12 cellular contexts compared by ENCODE assay signal in the genomic region with DNA sequence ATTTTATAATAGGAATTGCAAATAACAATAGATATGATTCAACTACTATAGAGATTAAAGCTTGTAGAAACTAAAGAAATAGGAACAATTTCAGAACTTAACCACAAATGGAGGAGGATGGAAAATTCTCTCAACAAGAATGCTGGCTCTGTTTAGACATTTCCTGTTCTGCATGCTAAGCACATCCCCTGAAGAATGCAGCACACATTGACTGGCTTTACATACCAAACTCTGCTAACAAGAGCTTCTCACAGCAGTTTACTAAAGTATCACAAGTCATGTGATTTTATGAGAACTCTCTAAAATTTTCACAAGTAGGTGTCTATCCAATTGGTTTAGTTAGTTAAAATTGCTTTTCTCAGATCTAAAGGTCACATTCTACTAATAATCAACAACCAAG.
A peak's percentile ranks its signal among the peaks of the same experiment; 100 is the strongest.
DNase-seq lines count a peak whose midpoint lies in the region; ATAC-seq and TF ChIP-seq lines count a peak whose summit lies in the region.
"Had no signal": no experiment of that assay in that cellular context is flagged by ENCODE, and none has a peak within 500 bp of the region (broad histone marks: within the 10 kb centered on the region; RNA-seq: fewer than 3 reads in every experiment).

No MANE protein-coding gene starts in this region.

- DNase-seq in GM04504 (ENCODE audit: low read depth) (peak; percentile 52), OCI-LY7 (ENCODE audit: low spot score) (peak; percentile 28), fibroblast of peridontal ligament (ENCODE audit: extremely low read depth) (peak; percentile 96), skeletal muscle cell (ENCODE audit: low read depth) (peak; percentile 45), ureter (ENCODE audit: low spot score) (no peak), PC-9 (no peak), BE2C (no peak)
- DNase-seq: effector memory CD4-positive, alpha-beta T cell; naive B cell; NCI-H1930 had no signal

- intact Hi-C loops in OCI-LY7 (cut with micrococcal nuclease; ENCODE audit: unreplicated experiment) (no loop called here), PC-9 (cut with micrococcal nuclease; ENCODE audit: unreplicated experiment) (no loop called here)

- H3K27ac ChIP-seq in OCI-LY7 (ENCODE audit: low read depth, low read length, poor library complexity, severe bottlenecking) (no peak overlapping the region), PC-9 (no peak overlapping the region)
- H3K27ac ChIP-seq: VCaP had no signal

- peaks cover 1% of the 10 kb centered on the region; the same call in 1 of the 2 replicates for H3K79me2 ChIP-seq in OCI-LY7 (ENCODE audit: insufficient read depth, low read depth, low read length)
- no peaks in the 10 kb centered on the region for H3K79me2 ChIP-seq in PC-9 (ENCODE audit: low read depth)

- H3K4me3 ChIP-seq in OCI-LY7 (ENCODE audit: low read depth, low read length, poor library complexity, severe bottlenecking) (no peak overlapping the region), skeletal muscle cell (ENCODE audit: low read depth, low read length) (no peak overlapping the region), PC-9 (no peak overlapping the region), BE2C (ENCODE audit: low read depth, low read length) (no peak overlapping the region)

- POLR2A ChIA-PET in OCI-LY7 (lab: Charles Lee): interaction anchor here (0.5 to 1.8 kb wide), 3 partner anchors 9 to 88 kb away, joined by 3 to 5 read pairs (median 3); no protein-coding TSS in a partner anchor
- POLR2A ChIA-PET in PC-9 (lab: Charles Lee; ENCODE audit: unreplicated experiment): no interaction called here

- H3K27me3 ChIP-seq in PC-9 (ENCODE audit: insufficient read depth, low read depth) (no peaks in the 10 kb centered on the region), BE2C (no peaks in the 10 kb centered on the region)

- no peaks in the 10 kb centered on the region for H4K20me1 ChIP-seq in OCI-LY7 (ENCODE audit: insufficient read depth, low read length)
- no peaks in the 10 kb centered on the region for H4K20me1 ChIP-seq in PC-9 (ENCODE audit: insufficient read depth)

- no peak for TF ChIP-seq CTCF in OCI-LY7 (conservative IDR thresholded peaks at IDR 0.05; ENCODE audit: low read length)
- TF ChIP-seq CTCF in PC-9 (conservative IDR thresholded peaks at IDR 0.05): no peak
- no peak for TF ChIP-seq CTCF in BE2C (IDR thresholded peaks at IDR 0.05; ENCODE audit: low read depth, low read length)

- CTCF ChIA-PET in OCI-LY7 (lab: Charles Lee; ENCODE audit: unreplicated experiment): no interaction called here
- CTCF ChIA-PET in PC-9 (lab: Charles Lee): interaction anchor here (0.6 kb wide), 1 partner anchor 125 kb away, joined by 5 read pairs; no protein-coding TSS in a partner anchor

- H3K9me3 ChIP-seq in OCI-LY7 (ENCODE audit: low read length) (no peaks in the 10 kb centered on the region), PC-9 (ENCODE audit: insufficient read depth, low read depth) (no peaks in the 10 kb centered on the region), BE2C (no peaks in the 10 kb centered on the region)

- H3K9me2 ChIP-seq in OCI-LY7 (ENCODE audit: insufficient read depth, low read length) (no peaks in the 10 kb centered on the region), PC-9 (ENCODE audit: insufficient read depth) (no peaks in the 10 kb centered on the region)

- H3K4me2 ChIP-seq in OCI-LY7 (ENCODE audit: low read length) (no peak overlapping the region), PC-9 (no peak overlapping the region)

- peaks cover 19% of the 10 kb centered on the region for H3K4me1 ChIP-seq in OCI-LY7 (ENCODE audit: insufficient read depth, low read length, poor library complexity, severe bottlenecking)
- no peaks in the 10 kb centered on the region for H3K4me1 ChIP-seq in PC-9 (replicated peaks; ENCODE audit: insufficient read depth)
- no peaks in the 10 kb centered on the region for H3K4me1 ChIP-seq in BE2C

- peaks cover 57% of the 10 kb centered on the region for H3K36me3 ChIP-seq in OCI-LY7 (ENCODE audit: insufficient read depth, low read length)
- H3K36me3 ChIP-seq in PC-9 (ENCODE audit: low read depth): no peaks in the 10 kb centered on the region; the same call in 1 of the 2 replicates
- peaks cover 14% of the 10 kb centered on the region for H3K36me3 ChIP-seq in BE2C

- H2AFZ ChIP-seq in OCI-LY7 (ENCODE audit: low read length) (no peak overlapping the region), PC-9 (no peak overlapping the region)

- ATAC-seq in HG03025 (IDR thresholded peaks at IDR 0.05; ENCODE audit: low FRiP score, unreplicated experiment): no peak

- BruUV-seq in OCI-LY7 (replicated peaks; lab: Mats Ljungman, UMichigan) (no TSS peak), PC-9 (replicated peaks; lab: Mats Ljungman, UMichigan) (no TSS peak)

- H3F3A ChIP-seq in PC-9 (ENCODE audit: insufficient read depth, low read depth): peaks cover 6% of the 10 kb centered on the region; the same call in 1 of the 2 replicates

Comparison
In these comparisons a context has a peak if more than half of its experiments do, and no peak if none do; other contexts are left out.
1. DNase-seq: peak in GM04504 (single experiment), OCI-LY7 (single experiment), fibroblast of peridontal ligament (single experiment) and skeletal muscle cell (single experiment); none in ureter (single experiment), PC-9 (0 of 2) and BE2C (single experiment).